11 cellular contexts compared by ENCODE assay signal in genomic region chr1:234532511-234532922, GRCh38. TPM values are rescaled to one million over a fixed set of nuclear protein-coding genes. Genes with fewer than 3 reads are reported as not detected.
DNase-seq lines count a peak whose midpoint lies in the region; ATAC-seq and TF ChIP-seq lines count a peak whose summit lies in the region.
"Had no signal": no experiment of that assay in that cellular context is flagged by ENCODE, and none has a peak within 500 bp of the region (broad histone marks: within the 10 kb centered on the region; RNA-seq: fewer than 3 reads in every experiment).

No MANE protein-coding gene starts in this region.

- H4K20me1 ChIP-seq in osteoblast (ENCODE audit: insufficient read depth, low read length), result no peaks in the 10 kb centered on the region

- H3K4me2 ChIP-seq in osteoblast (ENCODE audit: insufficient read depth, low read length), result no peak overlapping the region

- H3K27ac ChIP-seq in ACC112 (ENCODE audit: low read depth, low read length) (peak overlapping the region; percentile 99), foreskin keratinocyte (peak overlapping the region; percentile 90), osteoblast (ENCODE audit: low read depth, low read length) (peak overlapping the region; percentile 99)
- H3K27ac ChIP-seq: WERI-Rb-1 had no signal

- H3K4me1 ChIP-seq in ACC112 (ENCODE audit: control insufficient read depth, insufficient read depth, low read length, unreplicated experiment), result peaks cover 56% of the 10 kb centered on the region
- peaks cover 43% of the 10 kb centered on the region for H3K4me1 ChIP-seq in foreskin keratinocyte
- H3K4me1 ChIP-seq in osteoblast (ENCODE audit: insufficient read depth, low read length), result peaks cover 49% of the 10 kb centered on the region

- DNase-seq in SKM-1 (lab: John Stamatoyannopoulos, UW; ENCODE audit: unreplicated experiment) (peak; percentile 70), foreskin keratinocyte (no peak), osteoblast (ENCODE audit: insufficient read length, low spot score, missing footprints) (no peak), activated T-cell treated with anti-CD3 and anti-CD28 coated beads for 4 hours (no peak), omental fat pad (ENCODE audit: low spot score) (no peak)
- DNase-seq in stimulated activated CD4-positive, alpha-beta T cell treated with anti-CD3 and anti-CD28 coated beads, Interleukin-2, amount 100 ng/mL, for 48 hours, result no peak
- DNase-seq: NCI-H524 treated with DMSO at 0.1 percent for 48 hours; stimulated activated CD4-positive, alpha-beta T cell treated with anti-CD3 and anti-CD28 coated beads, Interleukin-1b, Interleukin-23, amount 100 ng/mL, for 48 hours; WERI-Rb-1 had no signal

- H2AFZ ChIP-seq in ACC112 (ENCODE audit: low read length, unreplicated experiment) (no peak overlapping the region), osteoblast (ENCODE audit: low read length) (no peak overlapping the region)

- ATAC-seq in foreskin keratinocyte, result no peak
- ATAC-seq in GM19467 (IDR thresholded peaks at IDR 0.05; ENCODE audit: unreplicated experiment), result no peak
- no peak for ATAC-seq in omental fat pad (ENCODE audit: low FRiP score)

- H3K79me2 ChIP-seq in ACC112 (ENCODE audit: control insufficient read depth, insufficient read depth, low read length, unreplicated experiment), result no peaks in the 10 kb centered on the region
- H3K79me2 ChIP-seq in osteoblast (ENCODE audit: insufficient read depth, low read length), result no peaks in the 10 kb centered on the region

- H3K36me3 ChIP-seq in ACC112 (ENCODE audit: insufficient read depth, low read length) (no peaks in the 10 kb centered on the region), osteoblast (ENCODE audit: insufficient read depth, low read length) (no peaks in the 10 kb centered on the region)
- H3K36me3 ChIP-seq: WERI-Rb-1 had no signal

- no peaks in the 10 kb centered on the region for H3K27me3 ChIP-seq in ACC112 (ENCODE audit: insufficient read depth, low read length)
- H3K27me3 ChIP-seq in foreskin keratinocyte, result no peaks in the 10 kb centered on the region
- no peaks in the 10 kb centered on the region for H3K27me3 ChIP-seq in osteoblast (ENCODE audit: insufficient read depth, low read length)

- H3K9me3 ChIP-seq in osteoblast (ENCODE audit: low read depth, low read length), result no peaks in the 10 kb centered on the region

- H3K4me3 ChIP-seq in ACC112 (ENCODE audit: low read depth, low read length), result peak overlapping the region; percentile 2; the same call in 1 of the 2 replicates
- H3K4me3 ChIP-seq in osteoblast (ENCODE audit: insufficient read depth, low read length), result no peak overlapping the region

- TF ChIP-seq CTCF in foreskin keratinocyte (conservative IDR thresholded peaks at IDR 0.05), result no peak
- no peak for TF ChIP-seq CTCF in osteoblast (IDR thresholded peaks at IDR 0.05; ENCODE audit: extremely low read depth, low read depth, low read length)
- no peak for TF ChIP-seq CTCF in omental fat pad (IDR thresholded peaks at IDR 0.05)

RNA-seq across cellular contexts. Expression of gene TARBP1, which starts 53.5 kb away (rescaled TPM):
- total RNA-seq in foreskin keratinocyte (15.3 and 20.1 TPM in 2 replicates), osteoblast (29.7 and 33.6 TPM in 2 replicates), omental fat pad (10 to 100 TPM; 12.1 to 26.0 (median 13.6) TPM)
- 9.6 and 12.2 TPM in 2 replicates for polyA plus RNA-seq in foreskin keratinocyte
